8 cellular contexts compared by ENCODE assay signal in genomic region chr2:65432227-65433190, GRCh38. TPM values are rescaled to one million over a fixed set of nuclear protein-coding genes. Genes with fewer than 3 reads are reported as not detected.
A peak's percentile ranks its signal among the peaks of the same experiment; 100 is the strongest.
DNase-seq lines count a peak whose midpoint lies in the region; ATAC-seq and TF ChIP-seq lines count a peak whose summit lies in the region.

Gene SPRED2 (minus strand): TSS chr2:65432599. CDS start chr2:65431987, 612 bp downstream.

- BruUV-seq in Caco-2 (replicated peaks; lab: Mats Ljungman, UMichigan) = no TSS peak

- peaks cover 10% of the 10 kb centered on the region for H3K4me1 ChIP-seq in Caco-2
- peaks cover 4 to 42% (median 35%) of the 10 kb centered on the region in 4 donors for H3K4me1 ChIP-seq in stomach

- no peaks in the 10 kb centered on the region for H3K27me3 ChIP-seq in Caco-2 (replicated peaks; ENCODE audit: control insufficient read depth, insufficient read depth, low read length)
- no peaks in the 10 kb centered on the region for H3K27me3 ChIP-seq in stomach

- H3K4me3 Mint-ChIP-seq in Caco-2 (ENCODE audit: unreplicated experiment) = peak within 1 kb of the TSS; percentile 78
- H3K4me3 Mint-ChIP-seq in natural killer cell = peak within 1 kb of the TSS; percentile 95

- H3K9me3 ChIP-seq in Caco-2 (no peaks in the 10 kb centered on the region), stomach (no peaks in the 10 kb centered on the region)

- H3K27ac ChIP-seq in stomach = peak within 1 kb of the TSS; percentile 93 to 98 (median 97)

- DNase-seq in Caco-2 (peak; percentile 95), LHCN-M2 (ENCODE audit: low read depth) (peak; percentile 96), RPMI8226 (peak; percentile 95), fibroblast of pulmonary artery (ENCODE audit: low read depth) (peak; percentile 98), natural killer cell (peak; percentile 60), stomach (peak; percentile 90)
- DNase-seq in activated effector memory CD4-positive, alpha-beta T cell treated with anti-CD3 and anti-CD28 coated beads, Interleukin-2, amount 50 U/mL, for 16 hours = peak; percentile 91

- H3K27me3 Mint-ChIP-seq in Caco-2 (ENCODE audit: insufficient read depth, unreplicated experiment) = no peaks in the 10 kb centered on the region
- peaks cover 0 to 3% of the 10 kb centered on the region in 2 donors for H3K27me3 Mint-ChIP-seq in natural killer cell (ENCODE audit: low read depth in 2 of 2)

- H3K36me3 Mint-ChIP-seq in Caco-2 (ENCODE audit: insufficient read depth, unreplicated experiment) (peaks cover 31% of the 10 kb centered on the region), natural killer cell (no peaks in the 10 kb centered on the region)

- TF ChIP-seq POLR2A in stomach (IDR thresholded peaks at IDR 0.05) = peak in 1 of 4 donors; percentile 5

- TF ChIP-seq EP300 in stomach (IDR thresholded peaks at IDR 0.05) = no peak

- no peaks in the 10 kb centered on the region for H3K9me3 Mint-ChIP-seq in Caco-2 (ENCODE audit: unreplicated experiment)
- H3K9me3 Mint-ChIP-seq in natural killer cell = no peaks in the 10 kb centered on the region

- POLR2A ChIA-PET in Caco-2 (lab: Charles Lee) = interaction anchor here (0.6 to 1.2 kb wide), 12 partner anchors 12 to 205 kb away, joined by 3 to 11 read pairs (median 4); partner anchors contain the start of gene ACTR2

- H3K4me3 ChIP-seq in Caco-2 (ENCODE audit: low read depth, low read length) (peak within 1 kb of the TSS; percentile 80), fibroblast of pulmonary artery (replicated peaks; ENCODE audit: low read depth, low read length) (peak within 1 kb of the TSS; percentile 87), stomach (peak within 1 kb of the TSS; percentile 74 to 93 (median 79))

- CTCF ChIA-PET in Caco-2 (lab: Charles Lee) = interaction anchor here (1.3 kb wide), 1 partner anchor 30 kb away, joined by 3 read pairs; no protein-coding TSS in a partner anchor

- peak; percentile 28 for ATAC-seq in GM21619 (IDR thresholded peaks at IDR 0.05; ENCODE audit: unreplicated experiment)
- ATAC-seq in natural killer cell = peak; percentile 34 to 50 (median 39)

- H3K4me1 Mint-ChIP-seq in Caco-2 (ENCODE audit: low read depth, unreplicated experiment) (peaks cover 7% of the 10 kb centered on the region), natural killer cell (peaks cover 25 to 31% of the 10 kb centered on the region in 2 donors)

- WGBS in stomach, 5 donors = 1% methylated on average over 54 to 68 of the region's 68 CpGs

- H3K27ac Mint-ChIP-seq in Caco-2 (ENCODE audit: unreplicated experiment) (peak within 1 kb of the TSS; percentile 84), natural killer cell (peak within 1 kb of the TSS; percentile 31 to 92)

- TF ChIP-seq CTCF in Caco-2 (IDR thresholded peaks at IDR 0.05; ENCODE audit: insufficient read depth in 1 of 2, low read depth in 1 of 2, low read length in 1 of 2, severe bottlenecking in 1 of 2, unreplicated experiment in 1 of 2) (peak in 1 of 2 experiments; percentile 16), fibroblast of pulmonary artery (IDR thresholded peaks at IDR 0.05; ENCODE audit: low read length, missing control alignments) (no peak), natural killer cell (IDR thresholded peaks at IDR 0.05) (peak; percentile 12), stomach (IDR thresholded peaks at IDR 0.05) (peak in 1 of 7 experiments; percentile 24)

- intact Hi-C loops in Caco-2 (cut with micrococcal nuclease; ENCODE audit: unreplicated experiment) = loop anchor here (1.0 to 10.0 kb wide), 4 partner anchors 36 to 167 kb away; no protein-coding TSS in a partner anchor
- intact Hi-C loops in natural killer cell (cut with micrococcal nuclease) = no loop called here
- intact Hi-C loops in stomach (cut with DNase I; ENCODE audit: low total_unique reads) = loop anchor here (10.0 kb wide), 1 partner anchor 168 kb away; no protein-coding TSS in a partner anchor

- H3K36me3 ChIP-seq in Caco-2 (ENCODE audit: control insufficient read depth, insufficient read depth, low read length) (no peaks in the 10 kb centered on the region), stomach (no peaks in the 10 kb centered on the region)

RNA-seq across cellular contexts. Expression of gene SPRED2, which starts in this region (rescaled TPM):
- total RNA-seq in Caco-2 (2022) = 49.9 and 55.3 TPM in 2 replicates
- total RNA-seq in LHCN-M2 (2014; rRNA removed) = 8.6 and 12.2 TPM in 2 replicates
- 8.2 TPM for polyA plus RNA-seq in LHCN-M2 (2012)
- total RNA-seq in natural killer cell = 1 to 10 TPM; 3.8 to 8.6 (median 8.3) TPM
- 10 to 100 TPM in 3 of 5 donors, 1 to 10 TPM in 2; 6.4 to 23.3 (median 12.9) TPM for total RNA-seq in stomach
- polyA plus RNA-seq in stomach = 10 to 100 TPM in 2 of 3 donors, 1 to 10 TPM in 1; 7.0 to 21.1 (median 10.1) TPM

Comparison
In these comparisons a context has a peak if more than half of its experiments do, and no peak if none do; other contexts are left out.
1. Peak in every context shown above with its lines: DNase-seq, ATAC-seq, H3K4me3 ChIP-seq and H3K27ac ChIP-seq.